8 cellular contexts compared by ENCODE assay signal in genomic region chr17:64736804-64737492, GRCh38.
DNase-seq lines count a peak whose midpoint lies in the region; ATAC-seq and TF ChIP-seq lines count a peak whose summit lies in the region.

No MANE protein-coding gene starts in this region.

- H3K27ac ChIP-seq in coronary artery: no peak overlapping the region

- ATAC-seq in GM18909 (IDR thresholded peaks at IDR 0.05; ENCODE audit: poor library complexity, unreplicated experiment): no peak

- TF ChIP-seq CTCF in GM12864 (IDR thresholded peaks at IDR 0.05; ENCODE audit: low read depth, low read length, missing control alignments) (peak; percentile 58), coronary artery (IDR thresholded peaks at IDR 0.05) (no peak)

- no peak overlapping the region for H3K4me3 ChIP-seq in GM12864 (ENCODE audit: low read depth, low read length)
- H3K4me3 ChIP-seq in coronary artery: no peak overlapping the region

- no peak for DNase-seq in GM12864 (ENCODE audit: low read depth)
- peak; percentile 23 for DNase-seq in NCI-H460 (ENCODE audit: extremely low read depth, low read depth)
- DNase-seq in activated T-cell treated with anti-CD3 and anti-CD28 coated beads for 24 hours (ENCODE audit: low read depth): peak; percentile 16
- peak; percentile 76 for DNase-seq in fibroblast of peridontal ligament (ENCODE audit: extremely low read depth)
- DNase-seq in stimulated activated CD4-positive, alpha-beta T cell treated with anti-CD3 and anti-CD28 coated beads, Interleukin-15, amount 100 ng/mL, for 24 hours: peak; percentile 57
- no peak for DNase-seq in coronary artery (ENCODE audit: low spot score)
- no peak for DNase-seq in kidney glomerular epithelial cell (lab: John Stamatoyannopoulos, UW)

Comparison
In these comparisons a context has a peak if more than half of its experiments do, and no peak if none do; other contexts are left out.
1. DNase-seq: peak in NCI-H460 (single experiment), activated T-cell treated with anti-CD3 and anti-CD28 coated beads for 24 hours (single experiment), fibroblast of peridontal ligament (single experiment) and stimulated activated CD4-positive, alpha-beta T cell treated with anti-CD3 and anti-CD28 coated beads, Interleukin-15, amount 100 ng/mL, for 24 hours (single experiment); none in GM12864 (single experiment), coronary artery (single experiment) and kidney glomerular epithelial cell (single experiment).